Comparison of ENCODE assay signal across 8 cellular contexts in the genomic region with DNA sequence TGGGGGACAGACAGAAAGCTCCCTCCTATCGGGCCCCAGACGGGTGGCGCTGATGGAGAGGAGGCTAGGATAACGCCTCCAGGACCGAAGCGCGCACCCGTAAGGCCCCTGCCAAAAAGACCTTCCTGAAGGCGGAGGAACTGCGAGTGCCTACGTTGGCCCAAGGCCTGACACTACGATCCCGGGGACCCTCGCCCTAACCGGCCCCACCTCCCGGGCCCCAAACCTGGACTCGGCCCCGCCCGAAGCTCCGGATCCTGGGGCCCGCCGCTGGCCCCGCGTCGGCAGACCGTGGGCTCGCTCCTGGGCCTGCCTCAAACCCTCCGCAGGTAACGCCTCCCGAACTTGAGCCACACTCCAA. TPM values are rescaled to one million over a fixed set of nuclear protein-coding genes. Genes with fewer than 3 reads are reported as not detected.
DNase-seq lines count a peak whose midpoint lies in the region; TF ChIP-seq lines count a peak whose summit lies in the region.
"Not testable (repeated sequence)": the region's sequence is repeated elsewhere in the genome, so short reads cannot be mapped to it uniquely, and the experiment has no call there.

No MANE protein-coding gene starts in this region.

- H2BK15ac ChIP-seq in mesenchymal stem cell (ENCODE audit: low read depth, poor library complexity, severe bottlenecking), result peak overlapping the region; percentile 44

- H3K14ac ChIP-seq in mesenchymal stem cell (ENCODE audit: low read length in 2 of 2), result not testable (repeated sequence)

- H3K18ac ChIP-seq in mesenchymal stem cell (ENCODE audit: low read depth in 1 of 2, low read length in 2 of 2), result peak overlapping the region; percentile 43 to 87

- not testable (repeated sequence) for H2BK120ac ChIP-seq in mesenchymal stem cell (ENCODE audit: low read depth, low read length)

- not testable (repeated sequence) for H3K36me3 ChIP-seq in mesenchymal stem cell (ENCODE audit: control insufficient read depth in 1 of 2, insufficient read depth in 2 of 2, low read depth in 1 of 2, low read length in 2 of 2)

- H3K27ac ChIP-seq in 22Rv1 (peak overlapping the region; percentile 42), mesenchymal stem cell (ENCODE audit: low read length, poor library complexity, severe bottlenecking) (peak overlapping the region; percentile 72)

- DNase-seq in NCI-H345 treated with DMSO at 0.1 percent for 48 hours (lab: John Stamatoyannopoulos, UW; ENCODE audit: unreplicated experiment) (peak; percentile 6), activated T-cell treated with anti-CD3 and anti-CD28 coated beads for 1 hour (ENCODE audit: low read depth) (peak; percentile 10), cerebellar cortex (ENCODE audit: low spot score) (peak; percentile 19), globus pallidus (ENCODE audit: low spot score) (peak; percentile 25), retina (peak; percentile 81)
- DNase-seq in mesenchymal stem cell, result not testable (repeated sequence)

- H3K9ac ChIP-seq in mesenchymal stem cell (ENCODE audit: low read length), result peak overlapping the region; percentile 90

- H3K4me3 ChIP-seq in GM08714 (ENCODE audit: low read length), result peak overlapping the region; percentile 65; the same call in 1 of the 2 replicates
- H3K4me3 ChIP-seq in mesenchymal stem cell (ENCODE audit: insufficient read depth in 1 of 2, low read depth in 1 of 2, low read length in 2 of 2), result peak overlapping the region; percentile 60 to 85

- H3K23ac ChIP-seq in mesenchymal stem cell (ENCODE audit: low read length in 2 of 2), result not testable (repeated sequence)

- not testable (repeated sequence) for H2BK5ac ChIP-seq in mesenchymal stem cell (ENCODE audit: low read depth, low read length, poor library complexity, severe bottlenecking)

- not testable (repeated sequence) for H3K79me1 ChIP-seq in mesenchymal stem cell (replicated peaks; ENCODE audit: low read length, poor library complexity, severe bottlenecking)

- H4K91ac ChIP-seq in mesenchymal stem cell (ENCODE audit: low read length), result peak overlapping the region; percentile 50

- H2AFZ ChIP-seq in mesenchymal stem cell (ENCODE audit: low read depth, low read length), result peak overlapping the region; percentile 63

- TF ChIP-seq CTCF in 22Rv1 (IDR thresholded peaks at IDR 0.05), result not testable (repeated sequence)

- not testable (repeated sequence) for H2AK5ac ChIP-seq in mesenchymal stem cell (ENCODE audit: low read length, severe bottlenecking)

- not testable (repeated sequence) for H3K9me3 ChIP-seq in mesenchymal stem cell (ENCODE audit: control insufficient read depth, low read length)

- H3K4ac ChIP-seq in mesenchymal stem cell (ENCODE audit: low read depth in 1 of 2, low read length in 2 of 2), result peak overlapping the region in 1 of 2 experiments; percentile 49

- under 1% methylated on average over 24 of the region's 30 CpGs for WGBS in mesenchymal stem cell

- H3K4me2 ChIP-seq in mesenchymal stem cell (ENCODE audit: low read length, poor library complexity, severe bottlenecking), result peak overlapping the region; percentile 84

- not testable (repeated sequence) for H2BK12ac ChIP-seq in mesenchymal stem cell (ENCODE audit: low read length in 2 of 2)

- not testable (repeated sequence) for H3K27me3 ChIP-seq in mesenchymal stem cell (ENCODE audit: control insufficient read depth in 1 of 2, insufficient read depth in 1 of 2, low read length in 2 of 2)

- not testable (repeated sequence) for H3K4me1 ChIP-seq in mesenchymal stem cell (ENCODE audit: control insufficient read depth, insufficient read depth, low read depth, low read length)

- H4K8ac ChIP-seq in mesenchymal stem cell (ENCODE audit: low read length), result peak overlapping the region; percentile 19

RNA-seq across cellular contexts. Expression of a gene that starts 53.6 kb away (rescaled TPM):
- not detected for polyA plus RNA-seq in mesenchymal stem cell (2013, experiment 1 of 2)
- not detected for polyA plus RNA-seq in mesenchymal stem cell (2013, experiment 2 of 2)
